Comparison of ENCODE assay signal across 18 cellular contexts in the genomic region with DNA sequence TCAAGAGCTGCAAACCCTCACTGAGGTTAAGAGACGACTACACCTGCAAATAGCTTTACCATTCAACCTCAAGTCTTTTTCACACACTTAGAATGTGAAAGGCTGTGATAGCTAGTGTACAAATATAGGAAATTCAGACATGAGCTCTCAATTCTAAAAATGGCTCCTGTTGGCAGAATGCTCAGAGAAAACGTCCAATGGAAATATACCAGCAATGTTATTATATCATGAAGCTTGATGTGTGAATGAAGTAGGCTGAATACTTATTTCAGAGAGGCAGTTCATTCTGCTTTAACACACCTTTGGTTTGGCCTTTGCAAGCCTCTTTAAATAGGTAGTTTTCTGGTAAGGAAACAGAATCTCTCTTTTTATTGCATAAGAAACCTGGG.
DNase-seq lines count a peak whose midpoint lies in the region; ATAC-seq and TF ChIP-seq lines count a peak whose summit lies in the region.
"Had no signal": no experiment of that assay in that cellular context is flagged by ENCODE, and none has a peak within 500 bp of the region (broad histone marks: within the 10 kb centered on the region; RNA-seq: fewer than 3 reads in every experiment).

No MANE protein-coding gene starts in this region.

- no peak overlapping the region for H3K4me2 ChIP-seq in osteoblast (ENCODE audit: insufficient read depth, low read length)
- H3K4me2 ChIP-seq: GM23338 had no signal

- H3K4me1 Mint-ChIP-seq in endothelial cell (ENCODE audit: unreplicated experiment) = peaks cover 1% of the 10 kb centered on the region
- H3K4me1 Mint-ChIP-seq in Calu3 (ENCODE audit: low read depth, unreplicated experiment) = no peaks in the 10 kb centered on the region
- no peaks in the 10 kb centered on the region for H3K4me1 Mint-ChIP-seq in activated CD4-positive, alpha-beta memory T cell treated with anti-CD3 and anti-CD28 coated beads, Interleukin-2, amount 10 ng/mL, durations not matched to agents 7 days and 5 days
- H3K4me1 Mint-ChIP-seq: CD4-positive, CD25-positive, alpha-beta regulatory T cell; CD8-positive, alpha-beta memory T cell; GM23338 had no signal

- H3K79me2 ChIP-seq in osteoblast (ENCODE audit: insufficient read depth, low read length) = no peaks in the 10 kb centered on the region

- H3K27ac ChIP-seq in ascending aorta = peak overlapping the region; percentile 12 to 67
- no peak overlapping the region for H3K27ac ChIP-seq in osteoblast (ENCODE audit: low read depth, low read length)
- H3K27ac ChIP-seq: HL-60 had no signal

- H3K27me3 Mint-ChIP-seq in endothelial cell (ENCODE audit: unreplicated experiment) = no peaks in the 10 kb centered on the region
- no peaks in the 10 kb centered on the region for H3K27me3 Mint-ChIP-seq in Calu3 (ENCODE audit: unreplicated experiment)
- H3K27me3 Mint-ChIP-seq in activated CD4-positive, alpha-beta memory T cell treated with anti-CD3 and anti-CD28 coated beads, Interleukin-2, amount 10 ng/mL, durations not matched to agents 7 days and 5 days = no peaks in the 10 kb centered on the region
- H3K27me3 Mint-ChIP-seq: CD4-positive, CD25-positive, alpha-beta regulatory T cell had no signal

- H3K27me3 ChIP-seq in ascending aorta (no peaks in the 10 kb centered on the region), osteoblast (ENCODE audit: insufficient read depth, low read length) (no peaks in the 10 kb centered on the region)
- H3K27me3 ChIP-seq: BE2C had no signal

- ATAC-seq in GM21515 (IDR thresholded peaks at IDR 0.05; ENCODE audit: unreplicated experiment) = no peak

- H3K4me1 ChIP-seq in ascending aorta = peaks cover 0 to 4% of the 10 kb centered on the region in 2 donors
- H3K4me1 ChIP-seq in osteoblast (ENCODE audit: insufficient read depth, low read length) = no peaks in the 10 kb centered on the region

- peak overlapping the region; percentile 57 for H2AFZ ChIP-seq in osteoblast (ENCODE audit: low read length)
- H2AFZ ChIP-seq: GM23338 had no signal

- no peak for TF ChIP-seq CTCF in ascending aorta (IDR thresholded peaks at IDR 0.05)
- peak; percentile 8 for TF ChIP-seq CTCF in endothelial cell (IDR thresholded peaks at IDR 0.05; ENCODE audit: unreplicated experiment)
- TF ChIP-seq CTCF in osteoblast (IDR thresholded peaks at IDR 0.05; ENCODE audit: extremely low read depth, low read depth, low read length) = no peak
- no peak for TF ChIP-seq CTCF in Calu3 (IDR thresholded peaks at IDR 0.05; ENCODE audit: unreplicated experiment)

- POLR2A ChIA-PET in activated CD4-positive, alpha-beta memory T cell treated with anti-CD3 and anti-CD28 coated beads, Interleukin-2, amount 10 ng/mL, durations not matched to agents 7 days and 5 days (lab: Charles Lee) = no interaction called here

- no peaks in the 10 kb centered on the region for H3K36me3 Mint-ChIP-seq in endothelial cell (ENCODE audit: low read depth, unreplicated experiment)
- no peaks in the 10 kb centered on the region for H3K36me3 Mint-ChIP-seq in Calu3 (ENCODE audit: insufficient read depth, unreplicated experiment)
- no peaks in the 10 kb centered on the region for H3K36me3 Mint-ChIP-seq in activated CD4-positive, alpha-beta memory T cell treated with anti-CD3 and anti-CD28 coated beads, Interleukin-2, amount 10 ng/mL, durations not matched to agents 7 days and 5 days (ENCODE audit: low read depth)
- H3K36me3 Mint-ChIP-seq: CD4-positive, CD25-positive, alpha-beta regulatory T cell; CD8-positive, alpha-beta memory T cell had no signal

- H3K36me3 ChIP-seq in ascending aorta (no peaks in the 10 kb centered on the region), osteoblast (ENCODE audit: insufficient read depth, low read length) (no peaks in the 10 kb centered on the region)

- intact Hi-C loops in ascending aorta (cut with DNase I) = no loop called here
- intact Hi-C loops in Calu3 (cut with micrococcal nuclease; ENCODE audit: unreplicated experiment) = no loop called here

- H3K9me3 Mint-ChIP-seq in endothelial cell (ENCODE audit: unreplicated experiment) (no peaks in the 10 kb centered on the region), Calu3 (ENCODE audit: low read depth, unreplicated experiment) (no peaks in the 10 kb centered on the region)
- no peaks in the 10 kb centered on the region for H3K9me3 Mint-ChIP-seq in activated CD4-positive, alpha-beta memory T cell treated with anti-CD3 and anti-CD28 coated beads, Interleukin-2, amount 10 ng/mL, durations not matched to agents 7 days and 5 days
- H3K9me3 Mint-ChIP-seq: CD4-positive, CD25-positive, alpha-beta regulatory T cell; CD8-positive, alpha-beta memory T cell; GM23338 had no signal

- no peak overlapping the region for H3K27ac Mint-ChIP-seq in endothelial cell (ENCODE audit: unreplicated experiment)
- H3K27ac Mint-ChIP-seq in Calu3 (ENCODE audit: unreplicated experiment) = no peak overlapping the region
- H3K27ac Mint-ChIP-seq in activated CD4-positive, alpha-beta memory T cell treated with anti-CD3 and anti-CD28 coated beads, Interleukin-2, amount 10 ng/mL, durations not matched to agents 7 days and 5 days = no peak overlapping the region
- H3K27ac Mint-ChIP-seq: CD4-positive, CD25-positive, alpha-beta regulatory T cell; CD8-positive, alpha-beta memory T cell; GM23338 had no signal

- H4K20me1 ChIP-seq in osteoblast (ENCODE audit: insufficient read depth, low read length) = no peaks in the 10 kb centered on the region

- BruUV-seq in Calu3 (replicated peaks; lab: Mats Ljungman, UMichigan) = no TSS peak

- no peak overlapping the region for H3K4me3 ChIP-seq in ascending aorta
- no peak overlapping the region for H3K4me3 ChIP-seq in osteoblast (ENCODE audit: insufficient read depth, low read length)
- H3K4me3 ChIP-seq: GM23338 had no signal

- H3K9me3 ChIP-seq in ascending aorta (no peaks in the 10 kb centered on the region), osteoblast (ENCODE audit: low read depth, low read length) (no peaks in the 10 kb centered on the region)
- H3K9me3 ChIP-seq: BE2C had no signal

- H3K4me3 Mint-ChIP-seq in endothelial cell (ENCODE audit: unreplicated experiment) = no peak overlapping the region
- H3K4me3 Mint-ChIP-seq in Calu3 (ENCODE audit: low read depth, unreplicated experiment) = no peak overlapping the region
- no peak overlapping the region for H3K4me3 Mint-ChIP-seq in activated CD4-positive, alpha-beta memory T cell treated with anti-CD3 and anti-CD28 coated beads, Interleukin-2, amount 10 ng/mL, durations not matched to agents 7 days and 5 days
- H3K4me3 Mint-ChIP-seq: CD4-positive, CD25-positive, alpha-beta regulatory T cell; CD8-positive, alpha-beta memory T cell; GM23338 had no signal

- CTCF ChIA-PET in Calu3 (lab: Charles Lee) = interaction anchor here (0.8 kb wide), 2 partner anchors 10 to 154 kb away, joined by 3 read pairs; no protein-coding TSS in a partner anchor
- CTCF ChIA-PET in activated CD4-positive, alpha-beta memory T cell treated with anti-CD3 and anti-CD28 coated beads, Interleukin-2, amount 10 ng/mL, durations not matched to agents 7 days and 5 days (lab: Charles Lee) = interaction anchor here (1.0 kb wide), 1 partner anchor 15 kb away, joined by 4 read pairs; no protein-coding TSS in a partner anchor

- DNase-seq in ascending aorta (ENCODE audit: low spot score in 2 of 2) (no peak), endothelial cell (ENCODE audit: low spot score) (no peak), osteoblast (ENCODE audit: insufficient read length, low spot score, missing footprints) (no peak), Calu3 (no peak)
- DNase-seq in activated CD4-positive, alpha-beta memory T cell treated with anti-CD3 and anti-CD28 coated beads, Interleukin-2, amount 10 ng/mL, durations not matched to agents 7 days and 5 days = no peak
- DNase-seq: ACHN; BE2C; C1 segment of cervical spinal cord; CD4-positive, CD25-positive, alpha-beta regulatory T cell; CD8-positive, alpha-beta memory T cell; COR-L47; DMS153; DMS79; GDM1; HCEC 1CT had no signal
